Comparison of ENCODE assay signal across 12 cellular contexts in the genomic region with DNA sequence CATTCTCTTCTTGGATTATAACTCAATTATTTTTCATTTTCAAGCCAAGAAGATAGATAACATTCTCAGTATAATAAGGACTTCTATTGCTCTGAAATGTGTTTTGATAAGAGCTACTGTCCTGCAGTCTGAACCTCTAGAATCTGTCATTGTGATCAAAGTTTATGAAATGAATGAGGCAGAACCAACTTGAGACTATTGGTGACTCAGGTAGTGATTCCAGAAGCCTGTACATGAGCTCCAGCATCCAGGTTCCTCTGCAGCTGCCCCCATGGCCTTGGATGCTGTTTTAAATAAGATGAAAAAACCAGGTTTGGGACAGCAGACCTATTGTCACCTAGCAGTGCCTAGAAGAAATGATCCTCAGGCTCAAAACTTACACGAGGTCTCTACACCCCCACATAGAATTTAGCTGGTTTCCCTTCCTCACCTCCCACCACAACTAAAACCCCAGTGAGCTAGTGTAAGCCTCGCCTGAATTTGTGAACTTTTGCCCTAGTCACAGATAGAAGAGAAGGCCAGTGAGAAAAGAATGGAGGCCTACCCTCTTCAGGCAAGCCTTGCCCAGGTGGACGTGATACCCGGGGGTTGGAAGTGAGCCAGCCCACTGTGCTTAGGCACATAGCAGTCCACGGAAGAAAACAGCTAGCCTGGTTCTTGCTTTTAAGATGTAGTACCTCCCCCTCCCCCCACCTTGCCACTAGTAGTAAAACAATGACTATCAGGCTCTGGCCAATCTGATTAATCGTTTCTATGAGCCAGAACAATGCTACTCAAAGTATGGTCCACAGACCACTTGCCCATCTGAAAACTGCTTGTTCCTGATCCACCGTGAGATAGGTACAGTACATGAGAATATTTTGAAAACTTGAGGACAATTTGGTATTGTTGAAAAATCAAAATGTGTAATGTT.
A peak's percentile ranks its signal among the peaks of the same experiment; 100 is the strongest.
DNase-seq lines count a peak whose midpoint lies in the region; ATAC-seq and TF ChIP-seq lines count a peak whose summit lies in the region.
"Had no signal": no experiment of that assay in that cellular context is flagged by ENCODE, and none has a peak within 500 bp of the region (broad histone marks: within the 10 kb centered on the region; RNA-seq: fewer than 3 reads in every experiment).

No MANE protein-coding gene starts in this region.

- H3K4me1 ChIP-seq in colonic mucosa, result no peaks in the 10 kb centered on the region

- H3K36me3 ChIP-seq in colonic mucosa, result peaks cover 8% of the 10 kb centered on the region

- peak overlapping the region in 3 of 6 donors; percentile 28 to 81 (median 44) for H3K27ac Mint-ChIP-seq in immature natural killer cell

- H3K9me3 ChIP-seq in colonic mucosa, result no peaks in the 10 kb centered on the region
- H3K9me3 ChIP-seq: thoracic aorta had no signal

- in situ Hi-C loops in GM13977 (cut with MboI; ENCODE audit: low pct_unique_long_range_greater_than_20kb, low sequenced_read_pairs, unreplicated experiment), result no loop called here

- peaks cover 0 to 2% (median 2%) of the 10 kb centered on the region in 3 donors for H3K27me3 Mint-ChIP-seq in immature natural killer cell (ENCODE audit: low read depth in 3 of 3)

- H3K36me3 Mint-ChIP-seq in immature natural killer cell, result peaks cover 15 to 36% (median 36%) of the 10 kb centered on the region in 3 donors

- peak overlapping the region in 4 of 5 donors; percentile 7 to 42 (median 25) for H3K4me3 Mint-ChIP-seq in immature natural killer cell

- H3K27me3 ChIP-seq in colonic mucosa, result no peaks in the 10 kb centered on the region

- DNase-seq in GM13977 (ENCODE audit: low spot score) (peak; percentile 46), GM20000 (ENCODE audit: low spot score) (peak; percentile 56), immature natural killer cell (peak; percentile 24 to 47 (median 45)), posterior cingulate gyrus (no peak), UCSD-AML1 (lab: John Stamatoyannopoulos, UW; ENCODE audit: unreplicated experiment) (no peak), colonic mucosa (no peak)
- no peak for DNase-seq in stimulated activated CD4-positive, alpha-beta T cell treated with anti-CD3 and anti-CD28 coated beads, Interleukin-4, amount 100 ng/mL, for 4 hours
- DNase-seq: anterior cingulate cortex; NCI-H1436; stimulated activated CD4-positive, alpha-beta T cell treated with anti-CD3 and anti-CD28 coated beads, Interleukin-1b, Interleukin-23, amount 100 ng/mL, for 48 hours had no signal

- peaks cover 14 to 23% of the 10 kb centered on the region in 2 donors for H3K4me1 Mint-ChIP-seq in immature natural killer cell

- intact Hi-C loops in posterior cingulate gyrus (cut with DNase I) (no loop called here), colonic mucosa (cut with DNase I) (no loop called here)

- peak; percentile 47 for ATAC-seq in HG03342 (IDR thresholded peaks at IDR 0.05; ENCODE audit: unreplicated experiment)

- no peak overlapping the region for H3K4me3 ChIP-seq in colonic mucosa
- H3K4me3 ChIP-seq: thoracic aorta had no signal

- no peaks in the 10 kb centered on the region for H3K9me3 Mint-ChIP-seq in immature natural killer cell

- H3K27ac ChIP-seq in colonic mucosa, result no peak overlapping the region
- H3K27ac ChIP-seq: thoracic aorta had no signal

- no peak overlapping the region for H3K9ac ChIP-seq in colonic mucosa (ENCODE audit: low read depth in 2 of 2, low read length in 2 of 2)

- TF ChIP-seq CTCF in GM13977 (IDR thresholded peaks at IDR 0.05; ENCODE audit: extremely low read depth, insufficient read depth, missing control alignments), result no peak
- no peak for TF ChIP-seq CTCF in GM20000 (IDR thresholded peaks at IDR 0.05; ENCODE audit: extremely low read depth, missing control alignments)
- TF ChIP-seq CTCF in colonic mucosa (IDR thresholded peaks at IDR 0.05), result no peak

Comparison
In these comparisons a context has a peak if more than half of its experiments do, and no peak if none do; other contexts are left out.
1. DNase-seq: peak in GM13977 (single experiment), GM20000 (single experiment) and immature natural killer cell (3 of 3); none in posterior cingulate gyrus (0 of 10), UCSD-AML1 (single experiment), stimulated activated CD4-positive, alpha-beta T cell treated with anti-CD3 and anti-CD28 coated beads, Interleukin-4, amount 100 ng/mL, for 4 hours (0 of 2) and colonic mucosa (single experiment).